ENCODE assay signal across 8 cellular contexts in the genomic region with DNA sequence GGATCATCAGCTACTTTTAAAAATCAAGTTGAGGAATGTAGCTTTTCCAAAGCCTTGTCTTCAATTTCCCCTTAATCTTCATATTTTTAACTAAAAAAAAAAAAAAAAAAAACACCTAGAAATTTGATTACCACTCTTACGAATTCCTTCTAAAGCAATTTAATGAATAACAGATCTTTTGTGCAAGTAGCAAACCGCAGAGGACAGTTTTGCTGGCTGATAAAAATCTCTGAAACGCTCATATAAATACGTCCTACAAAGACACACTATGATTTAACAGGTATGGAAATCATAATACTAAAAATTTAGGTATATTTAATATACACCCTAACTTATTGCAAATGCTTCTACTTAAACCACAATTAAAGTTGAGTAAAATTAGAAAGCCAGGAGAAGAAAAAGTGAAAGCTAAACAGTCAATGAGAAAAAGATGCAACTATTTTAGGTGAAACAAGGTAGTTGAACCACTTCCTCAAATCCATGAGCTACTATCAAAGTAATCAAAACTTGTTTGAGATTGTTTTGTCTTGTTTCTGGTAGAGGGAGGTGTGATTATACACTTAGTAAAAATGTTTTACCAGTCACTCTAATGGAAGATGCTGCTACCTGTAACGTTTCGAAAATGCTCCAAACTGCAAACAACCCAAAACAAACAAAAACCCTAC. TPM values are rescaled to one million over a fixed set of nuclear protein-coding genes. Genes with fewer than 3 reads are reported as not detected.
DNase-seq lines count a peak whose midpoint lies in the region; ATAC-seq and TF ChIP-seq lines count a peak whose summit lies in the region.

No MANE protein-coding gene starts in this region.

- in situ Hi-C loops in gastrocnemius medialis (cut with MboI; ENCODE audit: low sequenced_read_pairs in 4 of 4): no loop called here

- peaks cover 5% of the 10 kb centered on the region for H3K4me1 Mint-ChIP-seq in T-helper 1 cell treated with Interleukin-12 subunit alpha and Interleukin-12 subunit beta and Interleukin-4 antibody, amounts not matched to agents 30 μg/mL and 1 μg/mL, for 36 hours (ENCODE audit: low read depth)

- peaks cover 50% of the 10 kb centered on the region for H3K4me1 ChIP-seq in OCI-LY1 (ENCODE audit: insufficient read depth, low read length, severe bottlenecking)
- H3K4me1 ChIP-seq in esophagus squamous epithelium: peaks cover 6 to 85% (median 8%) of the 10 kb centered on the region in 3 donors
- H3K4me1 ChIP-seq in gastrocnemius medialis: peaks cover 0 to 4% of the 10 kb centered on the region in 2 donors

- peaks cover 63% of the 10 kb centered on the region for H3K27me3 Mint-ChIP-seq in T-helper 1 cell treated with Interleukin-12 subunit alpha and Interleukin-12 subunit beta and Interleukin-4 antibody, amounts not matched to agents 30 μg/mL and 1 μg/mL, for 36 hours (ENCODE audit: low read depth)

- no peaks in the 10 kb centered on the region for H3K27me3 ChIP-seq in OCI-LY1 (ENCODE audit: insufficient read depth, low read length)
- peaks cover 0 to 17% (median 0%) of the 10 kb centered on the region in 4 donors for H3K27me3 ChIP-seq in esophagus squamous epithelium
- peaks cover 21 to 40% (median 34%) of the 10 kb centered on the region in 3 donors for H3K27me3 ChIP-seq in gastrocnemius medialis

- H3K27ac Mint-ChIP-seq in T-helper 1 cell treated with Interleukin-12 subunit alpha and Interleukin-12 subunit beta and Interleukin-4 antibody, amounts not matched to agents 30 μg/mL and 1 μg/mL, for 36 hours: peak overlapping the region; percentile 11

- intact Hi-C loops in esophagus squamous epithelium (cut with DNase I) (no loop called here), gastrocnemius medialis (cut with DNase I; ENCODE audit: low total_unique reads) (no loop called here)

- ATAC-seq in gastrocnemius medialis: no peak
- ATAC-seq in GM18502 (IDR thresholded peaks at IDR 0.05; ENCODE audit: poor library complexity, unreplicated experiment): no peak

- no peaks in the 10 kb centered on the region for H3K9me2 ChIP-seq in OCI-LY1 (ENCODE audit: low read depth, low read length)

- H3F3A ChIP-seq in OCI-LY1 (ENCODE audit: insufficient read depth, low read length): no peaks in the 10 kb centered on the region

- no peaks in the 10 kb centered on the region for H3K36me3 Mint-ChIP-seq in T-helper 1 cell treated with Interleukin-12 subunit alpha and Interleukin-12 subunit beta and Interleukin-4 antibody, amounts not matched to agents 30 μg/mL and 1 μg/mL, for 36 hours (ENCODE audit: low read depth)

- H3K79me2 ChIP-seq in OCI-LY1 (ENCODE audit: insufficient read depth, low read length): peaks cover 61% of the 10 kb centered on the region

- no peak overlapping the region for H2AFZ ChIP-seq in OCI-LY1 (ENCODE audit: low read length)

- no peaks in the 10 kb centered on the region for H4K20me1 ChIP-seq in OCI-LY1 (ENCODE audit: insufficient read depth, low read length)

- H3K9me3 Mint-ChIP-seq in T-helper 1 cell treated with Interleukin-12 subunit alpha and Interleukin-12 subunit beta and Interleukin-4 antibody, amounts not matched to agents 30 μg/mL and 1 μg/mL, for 36 hours: no peaks in the 10 kb centered on the region

- peak overlapping the region; percentile 70 for H3K4me2 ChIP-seq in OCI-LY1 (ENCODE audit: low read length)

- H3K9ac ChIP-seq in OCI-LY1 (ENCODE audit: low read length): peak overlapping the region; percentile 79

- TF ChIP-seq POLR2A in esophagus squamous epithelium (IDR thresholded peaks at IDR 0.05) (no peak), gastrocnemius medialis (IDR thresholded peaks at IDR 0.05) (no peak)

- H3K27ac ChIP-seq in OCI-LY1 (ENCODE audit: low read depth, low read length, poor library complexity, severe bottlenecking) (peak overlapping the region; percentile 84), esophagus squamous epithelium (peak overlapping the region in 3 of 4 donors; percentile 96 to 97 (median 96)), gastrocnemius medialis (no peak overlapping the region)

- DNase-seq in T-helper 1 cell: no peak
- no peak for DNase-seq in esophagus squamous epithelium (lab: John Stamatoyannopoulos, UW)
- DNase-seq in gastrocnemius medialis: no peak
- DNase-seq in DMS53 (lab: John Stamatoyannopoulos, UW): no peak
- DNase-seq in NCI-H2081 (lab: John Stamatoyannopoulos, UW): no peak

- peak overlapping the region; percentile 51 for H3K4me3 Mint-ChIP-seq in T-helper 1 cell treated with Interleukin-12 subunit alpha and Interleukin-12 subunit beta and Interleukin-4 antibody, amounts not matched to agents 30 μg/mL and 1 μg/mL, for 36 hours

- no peaks in the 10 kb centered on the region for H3K9me3 ChIP-seq in OCI-LY1 (ENCODE audit: low read length)
- no peaks in the 10 kb centered on the region for H3K9me3 ChIP-seq in esophagus squamous epithelium
- H3K9me3 ChIP-seq in gastrocnemius medialis: no peaks in the 10 kb centered on the region

- H3K4me3 ChIP-seq in OCI-LY1 (ENCODE audit: low read depth, low read length, poor library complexity, severe bottlenecking) (peak overlapping the region; percentile 79), esophagus squamous epithelium (peak overlapping the region; percentile 76 to 96 (median 93)), gastrocnemius medialis (peak overlapping the region; percentile 55 to 73 (median 70))

- no peak for TF ChIP-seq CTCF in OCI-LY1 (IDR thresholded peaks at IDR 0.05; ENCODE audit: low read length)
- TF ChIP-seq CTCF in esophagus squamous epithelium (IDR thresholded peaks at IDR 0.05): no peak
- TF ChIP-seq CTCF in gastrocnemius medialis (IDR thresholded peaks at IDR 0.05 in 4 of 5, conservative IDR thresholded peaks at IDR 0.05 in 1 of 5): no peak

- H3K36me3 ChIP-seq in OCI-LY1 (ENCODE audit: insufficient read depth, low read length): no peaks in the 10 kb centered on the region
- H3K36me3 ChIP-seq in esophagus squamous epithelium: no peaks in the 10 kb centered on the region
- no peaks in the 10 kb centered on the region for H3K36me3 ChIP-seq in gastrocnemius medialis

- WGBS in esophagus squamous epithelium, 2 donors: 10% methylated on average over 6 of the region's 6 CpGs

RNA-seq across cellular contexts. Expression of gene PAWR, which starts 2.3 kb away (rescaled TPM):
- total RNA-seq in esophagus squamous epithelium: 10 to 100 TPM; 44.3 to 67.3 (median 48.5) TPM
- 1 to 10 TPM in 1 of 4 donors, under 1 TPM in 3; 0.51 to 1.4 (median 0.72) TPM for total RNA-seq in gastrocnemius medialis

Comparison
In these comparisons a context has a peak if more than half of its experiments do, and no peak if none do; other contexts are left out.
1. H3K27ac ChIP-seq: peak in OCI-LY1 (single experiment) and esophagus squamous epithelium (3 of 4); none in gastrocnemius medialis (0 of 4).
2. RNA of gene PAWR, which starts 2.3 kb away (total RNA-seq): 44.3 to 67.3 TPM in esophagus squamous epithelium; 0.51 to 1.4 TPM in gastrocnemius medialis; every median in the first group is over 10 times any median in the second.
3. Peak in every context shown above with its lines, with median percentiles within 50 percentile points of each other: H3K4me3 ChIP-seq.